Comparison of ENCODE assay signal across 24 cellular contexts in genomic region chr9:15070716-15071115, GRCh38.
DNase-seq lines count a peak whose midpoint lies in the region; ATAC-seq, FAIRE-seq and TF ChIP-seq lines count a peak whose summit lies in the region.
"Had no signal": no experiment of that assay in that cellular context is flagged by ENCODE, and none has a peak within 500 bp of the region (broad histone marks: within the 10 kb centered on the region; RNA-seq: fewer than 3 reads in every experiment).

No MANE protein-coding gene starts in this region.

- H3K4me3 ChIP-seq in SK-N-MC (no peak overlapping the region), endothelial cell of umbilical vein (replicated peaks in 1 of 3; ENCODE audit: insufficient read depth in 1 of 3, low read depth in 1 of 3, low read length in 3 of 3) (no peak overlapping the region)
- H3K4me3 ChIP-seq: BLaER1 treated with 17β-estradiol and CSF1 and Interleukin-3, amounts not matched to agents 10 nM and 100 nM; GM12878 had no signal

- peaks cover 9% of the 10 kb centered on the region for H3K9me3 Mint-ChIP-seq in nephron
- H3K9me3 Mint-ChIP-seq: CD4-positive, alpha-beta T cell; CD8-positive, alpha-beta T cell had no signal

- POLR2A ChIA-PET in endothelial cell of umbilical vein (lab: Charles Lee) = no interaction called here

- no peaks in the 10 kb centered on the region for H3K79me2 ChIP-seq in endothelial cell of umbilical vein (ENCODE audit: control insufficient read depth, insufficient read depth, low read length)

- H3K27ac ChIP-seq in SK-N-MC (peak overlapping the region; percentile 60), endothelial cell of umbilical vein (ENCODE audit: insufficient read depth, low read depth, low read length) (peak overlapping the region; percentile 29)
- H3K27ac ChIP-seq: BLaER1 treated with 17β-estradiol and CSF1 and Interleukin-3, amounts not matched to agents 10 nM and 100 nM; C4-2B had no signal

- H3K36me3 ChIP-seq in SK-N-MC (ENCODE audit: insufficient read depth, low read length) (no peaks in the 10 kb centered on the region), endothelial cell of umbilical vein (ENCODE audit: control insufficient read depth in 2 of 2, extremely low read depth in 1 of 2, insufficient read depth in 2 of 2, low read length in 2 of 2) (no peaks in the 10 kb centered on the region)
- H3K36me3 ChIP-seq: BLaER1 treated with 17β-estradiol and CSF1 and Interleukin-3, amounts not matched to agents 10 nM and 100 nM had no signal

- H3K27me3 Mint-ChIP-seq in nephron (ENCODE audit: low read depth) = no peaks in the 10 kb centered on the region

- TF ChIP-seq POLR2A in endothelial cell of umbilical vein (IDR thresholded peaks at IDR 0.05; ENCODE audit: low read depth, low read length) = no peak

- H3K9me3 ChIP-seq in SK-N-MC (ENCODE audit: low read depth, low read length) = 0 out of 2 replicates have a peak, but pooled peaks cover 2% of the 10 kb centered on the region
- no peaks in the 10 kb centered on the region for H3K9me3 ChIP-seq in endothelial cell of umbilical vein (replicated peaks; ENCODE audit: control insufficient read depth, insufficient read depth, low read length)
- H3K9me3 ChIP-seq: BLaER1 treated with 17β-estradiol and CSF1 and Interleukin-3, amounts not matched to agents 10 nM and 100 nM; Caco-2 had no signal

- peaks cover 9% of the 10 kb centered on the region for H3K4me1 Mint-ChIP-seq in nephron
- H3K4me1 Mint-ChIP-seq: B cell had no signal

- H3K27ac Mint-ChIP-seq in nephron = peak overlapping the region in 2 of 3 experiments; percentile 8 to 11
- H3K27ac Mint-ChIP-seq: B cell; CD4-positive, alpha-beta T cell; CD8-positive, alpha-beta T cell had no signal

- CTCF ChIA-PET in endothelial cell of umbilical vein (lab: Charles Lee) = interaction anchor here (0.9 kb wide), 1 partner anchor 22 kb away, joined by 3 read pairs; no protein-coding TSS in a partner anchor

- DNase-seq in SK-N-MC (ENCODE audit: low read depth, low spot score) (no peak), endothelial cell of umbilical vein (ENCODE audit: low read depth, low spot score) (peak; percentile 51), EL (no peak), posterior cingulate gyrus (no peak), GM19239 (ENCODE audit: insufficient read length, low spot score) (no peak)
- DNase-seq: 8988T; ACHN; Caco-2; Calu3; CD4-positive, alpha-beta T cell; CD8-positive, alpha-beta T cell; DMS79 treated with DMSO at 0.1 percent for 48 hours; GDM1 had no signal

- BruUV-seq in endothelial cell of umbilical vein (replicated peaks; lab: Mats Ljungman, UMichigan) = no TSS peak

- peaks cover 30% of the 10 kb centered on the region for H3K4me1 ChIP-seq in endothelial cell of umbilical vein (ENCODE audit: control insufficient read depth, extremely low read depth, insufficient read depth, low read length)
- H3K4me1 ChIP-seq: BLaER1 treated with 17β-estradiol and CSF1 and Interleukin-3, amounts not matched to agents 10 nM and 100 nM; Caco-2 had no signal

- dilution Hi-C loops in endothelial cell of umbilical vein (cut with MboI; ENCODE audit: extremely low pct_ligation_motif_present, low sequenced_read_pairs) = no loop called here

- ATAC-seq in HG03342 (IDR thresholded peaks at IDR 0.05; ENCODE audit: unreplicated experiment) = no peak
- ATAC-seq: CD8-positive, alpha-beta T cell; GM12878 had no signal

- FAIRE-seq in colon (lab: Jason Lieb, UNC) (peak; percentile 61), endothelial cell of umbilical vein (lab: Jason Lieb, UNC) (no peak), GM19239 (lab: Jason Lieb, UNC) (no peak)
- FAIRE-seq: A204.1, D721Med, GM12892, GM18507 had no signal

- TF ChIP-seq CTCF in endothelial cell of umbilical vein (IDR thresholded peaks at IDR 0.05; ENCODE audit: extremely low read depth in 1 of 2, insufficient read depth in 1 of 2, low read depth in 1 of 2, low read length in 2 of 2) (no peak), nephron (IDR thresholded peaks at IDR 0.05; ENCODE audit: unreplicated experiment in 3 of 3) (no peak)

- no peaks in the 10 kb centered on the region for H3K9me1 ChIP-seq in endothelial cell of umbilical vein (replicated peaks; ENCODE audit: control insufficient read depth, extremely low read depth, insufficient read depth, low read length)

- no peak overlapping the region for H3K4me3 Mint-ChIP-seq in nephron
- H3K4me3 Mint-ChIP-seq: B cell; CD4-positive, alpha-beta T cell; CD8-positive, alpha-beta T cell had no signal

- intact Hi-C loops in endothelial cell of umbilical vein (cut with micrococcal nuclease) = loop anchor here (5.0 kb wide), 2 partner anchors 52 to 78 kb away; no protein-coding TSS in a partner anchor
- intact Hi-C loops in posterior cingulate gyrus (cut with DNase I) = no loop called here

- H3K36me3 Mint-ChIP-seq in nephron (ENCODE audit: low read depth) = no peaks in the 10 kb centered on the region
- H3K36me3 Mint-ChIP-seq: CD8-positive, alpha-beta T cell had no signal

- H3K27me3 ChIP-seq in endothelial cell of umbilical vein (ENCODE audit: control insufficient read depth in 2 of 2, insufficient read depth in 2 of 2, low read length in 2 of 2) = no peaks in the 10 kb centered on the region
- H3K27me3 ChIP-seq: BLaER1 treated with 17β-estradiol and CSF1 and Interleukin-3, amounts not matched to agents 10 nM and 100 nM had no signal

- no peak overlapping the region for H2AFZ ChIP-seq in endothelial cell of umbilical vein (ENCODE audit: low read depth, low read length)

- H3K4me2 ChIP-seq in endothelial cell of umbilical vein (ENCODE audit: insufficient read depth, low read length) = no peak overlapping the region
- H3K4me2 ChIP-seq: BLaER1 treated with 17β-estradiol and CSF1 and Interleukin-3, amounts not matched to agents 10 nM and 100 nM had no signal

- no peaks in the 10 kb centered on the region for H4K20me1 ChIP-seq in endothelial cell of umbilical vein (replicated peaks; ENCODE audit: control insufficient read depth, extremely low read depth, insufficient read depth, low read length)
- H4K20me1 ChIP-seq: BLaER1 treated with 17β-estradiol and CSF1 and Interleukin-3, amounts not matched to agents 10 nM and 100 nM had no signal

- H3K9ac ChIP-seq in SK-N-MC (ENCODE audit: insufficient read length) (no peak overlapping the region), endothelial cell of umbilical vein (replicated peaks; ENCODE audit: extremely low read depth, insufficient read depth, low read length) (no peak overlapping the region)
- H3K9ac ChIP-seq: BLaER1 treated with 17β-estradiol and CSF1 and Interleukin-3, amounts not matched to agents 10 nM and 100 nM had no signal

TF ChIP-seq in endothelial cell of umbilical vein, 7 proteins besides CTCF, POLR2A, EP300 and RAD21:
- TF ChIP-seq EZH2 (IDR thresholded peaks at IDR 0.05; ENCODE audit: borderline replicate concordance, low read depth, low read length, severe bottlenecking) = no peak
- TF ChIP-seq GATA2 (IDR thresholded peaks at IDR 0.05; ENCODE audit: insufficient read depth, insufficient read length, low read depth, low read length) = peak; percentile 47
